ENCODE assay signal across 16 cellular contexts in the genomic region with DNA sequence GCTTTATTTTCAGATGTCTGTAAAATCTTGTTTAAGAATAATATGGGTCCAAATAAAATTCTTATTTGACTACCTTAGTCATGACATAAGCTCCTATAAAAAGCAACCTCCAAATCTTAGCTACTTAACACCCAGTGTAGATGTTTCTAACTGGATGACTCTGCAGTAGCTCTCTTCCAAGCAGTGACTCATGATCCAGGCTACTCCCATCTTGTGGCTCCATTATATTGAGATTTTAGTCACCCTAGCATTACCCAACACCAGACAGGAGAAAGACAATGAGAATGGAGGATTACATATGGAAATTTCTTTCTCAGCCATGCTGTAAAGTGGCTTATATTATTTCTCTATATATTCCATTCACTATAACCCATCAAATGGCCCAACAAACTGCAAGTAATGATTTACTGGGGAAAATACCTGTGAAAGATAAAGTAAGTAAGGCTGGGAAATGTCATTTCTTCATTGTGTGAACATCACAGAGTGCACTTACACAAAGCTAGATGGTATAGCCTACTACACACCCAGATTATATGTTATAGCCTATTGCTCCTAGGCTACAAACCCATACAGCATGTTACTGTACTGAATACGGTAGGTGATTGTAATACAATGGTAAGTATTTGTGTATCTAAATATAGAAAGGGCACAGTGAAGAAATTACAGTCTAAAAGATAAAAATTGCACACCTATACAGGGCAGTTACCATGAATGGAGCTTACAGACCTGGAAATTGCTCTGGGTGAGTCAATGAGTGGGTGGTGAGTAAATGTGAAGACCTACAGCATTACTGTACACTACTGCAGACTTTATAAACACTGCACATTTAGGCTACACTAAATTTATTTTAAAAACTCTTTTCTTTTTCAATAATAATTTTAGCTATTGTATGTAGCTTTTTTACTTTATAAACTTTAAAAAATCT.
DNase-seq lines count a peak whose midpoint lies in the region; ATAC-seq and TF ChIP-seq lines count a peak whose summit lies in the region.
"Had no signal": no experiment of that assay in that cellular context is flagged by ENCODE, and none has a peak within 500 bp of the region (broad histone marks: within the 10 kb centered on the region; RNA-seq: fewer than 3 reads in every experiment).

No MANE protein-coding gene starts in this region.

- WGBS in smooth muscle cell (ENCODE audit: low lambda C conversion rate) = 93% methylated on average over 1 of the region's 1 CpG

- H3F3A ChIP-seq in smooth muscle cell (ENCODE audit: low read depth) = peaks cover 14% of the 10 kb centered on the region

- no peak overlapping the region for H3K4me2 ChIP-seq in fibroblast of lung (ENCODE audit: extremely low read depth, insufficient read depth, low read length)
- H3K4me2 ChIP-seq in smooth muscle cell = peak overlapping the region; percentile 3
- H3K4me2 ChIP-seq: KMS-11 had no signal

- H3K4me3 Mint-ChIP-seq in activated CD4-positive, alpha-beta T cell treated with anti-CD3 and anti-CD28 coated beads for 36 hours = no peak overlapping the region
- H3K4me3 Mint-ChIP-seq in mesothelial cell of epicardium = no peak overlapping the region
- H3K4me3 Mint-ChIP-seq: neural crest cell had no signal

- ATAC-seq in activated CD4-positive, alpha-beta T cell treated with anti-CD3 and anti-CD28 coated beads for 36 hours = peak; percentile 82
- ATAC-seq: SK-N-SH treated with all-trans-retinoic acid at 6 μM for 48 hours had no signal

- H3K4me1 Mint-ChIP-seq in activated CD4-positive, alpha-beta T cell treated with anti-CD3 and anti-CD28 coated beads for 36 hours = peaks cover 24% of the 10 kb centered on the region
- peaks cover 19% of the 10 kb centered on the region for H3K4me1 Mint-ChIP-seq in mesothelial cell of epicardium
- H3K4me1 Mint-ChIP-seq: neural crest cell had no signal

- H2AFZ ChIP-seq in fibroblast of lung (ENCODE audit: low read length) (no peak overlapping the region), smooth muscle cell (ENCODE audit: low read depth) (no peak overlapping the region)

- H3K79me2 ChIP-seq in fibroblast of lung (ENCODE audit: control insufficient read depth, insufficient read depth, low read length) = no peaks in the 10 kb centered on the region
- H3K79me2 ChIP-seq in smooth muscle cell (ENCODE audit: low read depth) = no peaks in the 10 kb centered on the region

- intact Hi-C loops in activated CD4-positive, alpha-beta T cell treated with anti-CD3 and anti-CD28 coated beads for 36 hours (cut with DNase I, micrococcal nuclease) = loop anchor here in 1 of 2 experiments (2.0 kb wide), 1 partner anchor 15 kb away; no protein-coding TSS in a partner anchor

- no peak overlapping the region for H3K27ac Mint-ChIP-seq in activated CD4-positive, alpha-beta T cell treated with anti-CD3 and anti-CD28 coated beads for 36 hours
- no peak overlapping the region for H3K27ac Mint-ChIP-seq in mesothelial cell of epicardium

- POLR2A ChIA-PET in activated CD4-positive, alpha-beta T cell treated with anti-CD3 and anti-CD28 coated beads for 36 hours (lab: Charles Lee) = interaction anchor here (0.7 kb wide), 1 partner anchor 158 kb away, joined by 3 read pairs; no protein-coding TSS in a partner anchor

- H3K4me1 ChIP-seq in fibroblast of lung (ENCODE audit: control insufficient read depth, extremely low read depth, insufficient read depth, low read length) (no peaks in the 10 kb centered on the region), smooth muscle cell (ENCODE audit: low read depth) (peaks cover 9% of the 10 kb centered on the region)

- H3K4me3 ChIP-seq in fibroblast of lung (replicated peaks in 1 of 4; ENCODE audit: control extremely low read depth in 1 of 4, insufficient read depth in 1 of 4, low read depth in 3 of 4, low read length in 4 of 4) (no peak overlapping the region), smooth muscle cell (no peak overlapping the region)
- H3K4me3 ChIP-seq: left ventricle myocardium inferior, tibial artery had no signal

- H3K27ac ChIP-seq in fibroblast of lung (ENCODE audit: insufficient read depth, low read length) (no peak overlapping the region), smooth muscle cell (ENCODE audit: low read depth) (peak overlapping the region; percentile 76)
- H3K27ac ChIP-seq: KMS-11, left ventricle myocardium inferior, tibial artery had no signal

- H3K36me3 Mint-ChIP-seq in activated CD4-positive, alpha-beta T cell treated with anti-CD3 and anti-CD28 coated beads for 36 hours (ENCODE audit: low read depth) = no peaks in the 10 kb centered on the region
- peaks cover 6% of the 10 kb centered on the region for H3K36me3 Mint-ChIP-seq in mesothelial cell of epicardium

- H3K9ac ChIP-seq in fibroblast of lung (ENCODE audit: insufficient read depth, low read length) (no peak overlapping the region), smooth muscle cell (ENCODE audit: low read depth) (no peak overlapping the region)
- H3K9ac ChIP-seq: KMS-11 had no signal

- TF ChIP-seq CTCF in fibroblast of lung (conservative IDR thresholded peaks at IDR 0.05 in 1 of 2, IDR thresholded peaks at IDR 0.05 in 1 of 2; ENCODE audit: low read depth in 1 of 2, low read length in 2 of 2) = no peak
- no peak for TF ChIP-seq CTCF in smooth muscle cell (IDR thresholded peaks at IDR 0.05; ENCODE audit: borderline replicate concordance, insufficient read depth, poor library complexity, severe bottlenecking)
- TF ChIP-seq CTCF in mesothelial cell of epicardium (IDR thresholded peaks at IDR 0.05; ENCODE audit: unreplicated experiment) = no peak

- H3K27me3 ChIP-seq in fibroblast of lung (ENCODE audit: control insufficient read depth, insufficient read depth, low read length) = no peaks in the 10 kb centered on the region
- H3K27me3 ChIP-seq in smooth muscle cell (ENCODE audit: low read depth) = no peaks in the 10 kb centered on the region
- H3K27me3 ChIP-seq: tibial artery had no signal

- CTCF ChIA-PET in activated CD4-positive, alpha-beta T cell treated with anti-CD3 and anti-CD28 coated beads for 36 hours (lab: Charles Lee) = interaction anchor here (1.1 to 1.2 kb wide), 2 partner anchors 111 to 456 kb away, joined by 3 read pairs; no protein-coding TSS in a partner anchor

- H3K9me3 ChIP-seq in fibroblast of lung (ENCODE audit: control insufficient read depth, insufficient read depth, low read depth, low read length) (no peaks in the 10 kb centered on the region), smooth muscle cell (replicated peaks; ENCODE audit: low read depth) (peaks cover 6% of the 10 kb centered on the region)

- H3K9me3 Mint-ChIP-seq in activated CD4-positive, alpha-beta T cell treated with anti-CD3 and anti-CD28 coated beads for 36 hours (ENCODE audit: low read depth) = peaks cover 17% of the 10 kb centered on the region
- H3K9me3 Mint-ChIP-seq in mesothelial cell of epicardium = peaks cover 26% of the 10 kb centered on the region

- H3K27me3 Mint-ChIP-seq in activated CD4-positive, alpha-beta T cell treated with anti-CD3 and anti-CD28 coated beads for 36 hours = no peaks in the 10 kb centered on the region
- H3K27me3 Mint-ChIP-seq in mesothelial cell of epicardium (ENCODE audit: low read depth) = no peaks in the 10 kb centered on the region

- no peaks in the 10 kb centered on the region for H4K20me1 ChIP-seq in fibroblast of lung (ENCODE audit: control insufficient read depth, extremely low read depth, insufficient read depth, low read length)
- no peaks in the 10 kb centered on the region for H4K20me1 ChIP-seq in smooth muscle cell (ENCODE audit: low read depth)

- H3K36me3 ChIP-seq in fibroblast of lung (ENCODE audit: control insufficient read depth, insufficient read depth, low read length) = no peaks in the 10 kb centered on the region
- peaks cover 15% of the 10 kb centered on the region for H3K36me3 ChIP-seq in smooth muscle cell (ENCODE audit: low read depth)
- H3K36me3 ChIP-seq: left ventricle myocardium inferior, tibial artery had no signal

- no peak for DNase-seq in activated CD4-positive, alpha-beta T cell treated with anti-CD3 and anti-CD28 coated beads for 36 hours
- DNase-seq in activated CD4-positive, alpha-beta T cell treated with anti-CD3 and anti-CD28 coated beads for 1 hour = no peak
- DNase-seq in NCI-H226 (peak; percentile 90), fibroblast of lung (ENCODE audit: low read depth in 2 of 2) (peak; percentile 66 to 90), smooth muscle cell (lab: John Stamatoyannopoulos, UW; ENCODE audit: unreplicated experiment) (no peak), mesothelial cell of epicardium (ENCODE audit: low spot score in 2 of 2, unreplicated experiment in 2 of 2) (no peak), NCI-H1436 treated with DMSO at 0.1 percent for 48 hours (lab: John Stamatoyannopoulos, UW) (no peak), DMS 273 (lab: John Stamatoyannopoulos, UW; ENCODE audit: unreplicated experiment) (no peak)
- DNase-seq: activated gamma-delta T cell; left ventricle myocardium inferior; NCI-H2107; NK-92 treated with Interleukin-12 subunit alpha and Interleukin-12 subunit beta, amount 100 ng/mL, for 24 hours; tibial artery had no signal

Comparison
In these comparisons a context has a peak if more than half of its experiments do, and no peak if none do; other contexts are left out.
1. DNase-seq: peak in NCI-H226 (single experiment) and fibroblast of lung (2 of 2); none in activated CD4-positive, alpha-beta T cell treated with anti-CD3 and anti-CD28 coated beads for 36 hours (single experiment), activated CD4-positive, alpha-beta T cell treated with anti-CD3 and anti-CD28 coated beads for 1 hour (single experiment), smooth muscle cell (single experiment), mesothelial cell of epicardium (0 of 2), NCI-H1436 treated with DMSO at 0.1 percent for 48 hours (single experiment) and DMS 273 (single experiment).